ENCODE assay signal across 20 cellular contexts in genomic region chr1:160643138-160643537, GRCh38. TPM values are rescaled to one million over a fixed set of nuclear protein-coding genes. Genes with fewer than 3 reads are reported as not detected.
DNase-seq lines count a peak whose midpoint lies in the region; ATAC-seq and TF ChIP-seq lines count a peak whose summit lies in the region.
"Had no signal": no experiment of that assay in that cellular context is flagged by ENCODE, and none has a peak within 500 bp of the region (broad histone marks: within the 10 kb centered on the region; RNA-seq: fewer than 3 reads in every experiment).

No MANE protein-coding gene starts in this region.

- POLR2A ChIA-PET in naive thymus-derived CD8-positive, alpha-beta T cell (lab: Charles Lee), result interaction anchor here (1.0 to 1.8 kb wide), 2 partner anchors 8 to 13 kb away, joined by 4 to 6 read pairs; no protein-coding TSS in a partner anchor

- H3K4me1 Mint-ChIP-seq in activated T-cell treated with anti-CD3 and anti-CD28 coated beads, Interleukin-2, amount 50 U/mL, for 24 hours (ENCODE audit: low read depth), result peaks cover 68% of the 10 kb centered on the region
- peaks cover 38% of the 10 kb centered on the region for H3K4me1 Mint-ChIP-seq in activated T-helper 17 cell treated with anti-CD3 and anti-CD28 coated beads, Interleukin-2, amount 50 U/mL, for 72 hours
- peaks cover 48 to 96% (median 94%) of the 10 kb centered on the region in 4 donors for H3K4me1 Mint-ChIP-seq in naive thymus-derived CD8-positive, alpha-beta T cell
- H3K4me1 Mint-ChIP-seq in HFFc6 (ENCODE audit: low read depth), result peaks cover 20% of the 10 kb centered on the region

- peaks cover 91% of the 10 kb centered on the region for H3K36me3 Mint-ChIP-seq in activated T-cell treated with anti-CD3 and anti-CD28 coated beads, Interleukin-2, amount 50 U/mL, for 24 hours (ENCODE audit: low read depth)
- peaks cover 98% of the 10 kb centered on the region for H3K36me3 Mint-ChIP-seq in activated T-helper 17 cell treated with anti-CD3 and anti-CD28 coated beads, Interleukin-2, amount 50 U/mL, for 72 hours (ENCODE audit: low read depth)
- no peaks in the 10 kb centered on the region for H3K36me3 Mint-ChIP-seq in naive thymus-derived CD8-positive, alpha-beta T cell
- H3K36me3 Mint-ChIP-seq in HFFc6 (ENCODE audit: low read depth), result no peaks in the 10 kb centered on the region

- no peak for DNase-seq in activated T-cell treated with anti-CD3 and anti-CD28 coated beads, Interleukin-2, amount 50 U/mL, for 24 hours
- DNase-seq in activated T-cell treated with anti-CD3 and anti-CD28 coated beads for 4 hours (no peak), GM12865 (ENCODE audit: low read depth) (peak; percentile 43), HFFc6 (no peak)
- DNase-seq in naive thymus-derived CD8-positive, alpha-beta T cell, result no peak
- DNase-seq: ACHN; activated CD4-positive, CD25-positive, alpha-beta regulatory T cell treated with anti-CD3 and anti-CD28 coated beads, Interleukin-2, amount 50 U/mL, for 72 hours; aorta; left lung; NCI-H1105; NCI-H69; OCI-M1; stomach; T1000 had no signal

- TF ChIP-seq CTCF in GM12865 (IDR thresholded peaks at IDR 0.05; ENCODE audit: insufficient read depth, low read depth, low read length, missing control alignments) (no peak), HFFc6 (IDR thresholded peaks at IDR 0.05) (no peak)

- peak overlapping the region; percentile 95 for H3K4me3 Mint-ChIP-seq in activated T-cell treated with anti-CD3 and anti-CD28 coated beads, Interleukin-2, amount 50 U/mL, for 24 hours
- H3K4me3 Mint-ChIP-seq in activated T-helper 17 cell treated with anti-CD3 and anti-CD28 coated beads, Interleukin-2, amount 50 U/mL, for 72 hours, result peak overlapping the region; percentile 79
- H3K4me3 Mint-ChIP-seq in naive thymus-derived CD8-positive, alpha-beta T cell, result peak overlapping the region in 6 of 10 donors; percentile 20 to 97 (median 40)
- H3K4me3 Mint-ChIP-seq in HFFc6, result no peak overlapping the region

- no peaks in the 10 kb centered on the region for H3K27me3 Mint-ChIP-seq in activated T-cell treated with anti-CD3 and anti-CD28 coated beads, Interleukin-2, amount 50 U/mL, for 24 hours
- no peaks in the 10 kb centered on the region for H3K27me3 Mint-ChIP-seq in activated T-helper 17 cell treated with anti-CD3 and anti-CD28 coated beads, Interleukin-2, amount 50 U/mL, for 72 hours
- H3K27me3 Mint-ChIP-seq in naive thymus-derived CD8-positive, alpha-beta T cell, result no peaks in the 10 kb centered on the region
- H3K27me3 Mint-ChIP-seq in HFFc6 (ENCODE audit: insufficient read depth), result peaks cover 5% of the 10 kb centered on the region

- no peak for ATAC-seq in activated T-helper 17 cell treated with anti-CD3 and anti-CD28 coated beads, Interleukin-2, amount 50 U/mL, for 72 hours (replicated peaks)
- no peak for ATAC-seq in naive thymus-derived CD8-positive, alpha-beta T cell
- ATAC-seq in HG03045 (IDR thresholded peaks at IDR 0.05; ENCODE audit: unreplicated experiment) (no peak), GM18502 (IDR thresholded peaks at IDR 0.05; ENCODE audit: poor library complexity, unreplicated experiment) (no peak)
- ATAC-seq: left lung had no signal

- H3K27ac Mint-ChIP-seq in activated T-cell treated with anti-CD3 and anti-CD28 coated beads, Interleukin-2, amount 50 U/mL, for 24 hours, result peak overlapping the region; percentile 99
- H3K27ac Mint-ChIP-seq in activated T-helper 17 cell treated with anti-CD3 and anti-CD28 coated beads, Interleukin-2, amount 50 U/mL, for 72 hours, result peak overlapping the region; percentile 89
- H3K27ac Mint-ChIP-seq in naive thymus-derived CD8-positive, alpha-beta T cell, result peak overlapping the region; percentile 63 to 94 (median 86)
- H3K27ac Mint-ChIP-seq in HFFc6, result no peak overlapping the region

- peak overlapping the region; percentile 70 for H3K4me3 ChIP-seq in GM12865 (ENCODE audit: low read depth, low read length)
- H3K4me3 ChIP-seq: left lung, stomach had no signal

- H3K9me3 Mint-ChIP-seq in activated T-cell treated with anti-CD3 and anti-CD28 coated beads, Interleukin-2, amount 50 U/mL, for 24 hours, result no peaks in the 10 kb centered on the region
- H3K9me3 Mint-ChIP-seq in activated T-helper 17 cell treated with anti-CD3 and anti-CD28 coated beads, Interleukin-2, amount 50 U/mL, for 72 hours, result no peaks in the 10 kb centered on the region
- no peaks in the 10 kb centered on the region for H3K9me3 Mint-ChIP-seq in naive thymus-derived CD8-positive, alpha-beta T cell
- no peaks in the 10 kb centered on the region for H3K9me3 Mint-ChIP-seq in HFFc6

RNA-seq across cellular contexts. Expression of gene SLAMF1, which starts 3.7 kb away (rescaled TPM):
- 100 to 1,000 TPM; 121 to 186 TPM for total RNA-seq in activated T-helper 17 cell treated with anti-CD3 and anti-CD28 coated beads, Interleukin-2, amount 50 U/mL, for 72 hours
- 10 to 100 TPM in 1 of 2 experiments, 1 to 10 TPM in 1; 9.8 to 11.1 TPM for total RNA-seq in naive thymus-derived CD8-positive, alpha-beta T cell
- polyA plus RNA-seq in naive thymus-derived CD8-positive, alpha-beta T cell, result 1 to 10 TPM; 1.7 to 3.9 (median 3.7) TPM
- not detected for total RNA-seq in HFFc6 (2021; fragmentation: NEBNext Ultra II Directional; extraction: Animal tissue kit (Norgen Biotek cat#: 25700))
- total RNA-seq: cerebellum, fibroblast of lung, LHCN-M2 had no signal
- polyA plus RNA-seq: aorta, fibroblast of lung had no signal

Comparison
In these comparisons a context has a peak if more than half of its experiments do, and no peak if none do; other contexts are left out.
1. RNA of gene SLAMF1, which starts 3.7 kb away (total RNA-seq): 121 to 186 TPM in activated T-helper 17 cell treated with anti-CD3 and anti-CD28 coated beads, Interleukin-2, amount 50 U/mL, for 72 hours; 9.8 to 11.1 TPM in naive thymus-derived CD8-positive, alpha-beta T cell and not detected in HFFc6; every median in the first group is over 10 times any median in the second.